14 cellular contexts compared by ENCODE assay signal in the genomic region with DNA sequence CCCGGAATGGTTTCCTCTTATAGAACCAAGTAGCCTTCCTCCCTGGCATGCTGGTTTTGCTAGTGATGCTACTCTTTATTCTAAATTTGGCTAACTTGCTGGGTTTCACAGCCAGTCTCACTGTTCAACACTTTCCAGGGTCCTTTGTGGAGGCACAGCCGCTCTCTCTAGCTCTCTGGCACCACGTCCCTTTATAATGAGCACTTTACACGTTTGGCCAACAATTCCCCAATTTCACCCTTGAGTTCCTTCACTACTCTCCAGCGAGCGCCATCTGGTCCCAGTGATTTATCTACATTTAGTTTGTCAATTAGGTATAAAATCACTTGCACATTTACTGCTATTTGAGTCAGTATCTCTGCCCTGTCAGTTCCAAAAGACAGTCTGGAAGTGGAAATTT.
A peak's percentile ranks its signal among the peaks of the same experiment; 100 is the strongest.
DNase-seq lines count a peak whose midpoint lies in the region.
"Had no signal": no experiment of that assay in that cellular context is flagged by ENCODE, and none has a peak within 500 bp of the region (broad histone marks: within the 10 kb centered on the region; RNA-seq: fewer than 3 reads in every experiment).

No MANE protein-coding gene starts in this region.

- DNase-seq in NCI-H1694 (lab: John Stamatoyannopoulos, UW) = peak; percentile 91
- peak; percentile 99 for DNase-seq in NCI-H446 treated with DMSO at 0.1 percent for 48 hours (lab: John Stamatoyannopoulos, UW)
- DNase-seq in cerebellum (ENCODE audit: low spot score) = peak; percentile 53
- DNase-seq in SHP77 treated with DMSO at 0.1 percent for 48 hours (lab: John Stamatoyannopoulos, UW) = no peak
- no peak for DNase-seq in HK-2 (ENCODE audit: unreplicated experiment)
- no peak for DNase-seq in NCI-H524 treated with DMSO at 0.1 percent for 48 hours (lab: John Stamatoyannopoulos, UW)
- DNase-seq in activated CD8-positive, alpha-beta memory T cell treated with anti-CD3 and anti-CD28 coated beads for 24 hours = no peak
- DNase-seq: CD8-positive, alpha-beta T cell; HCEC 1CT; KBM-7; MM.1S; NK-92 treated with Interleukin-12 subunit alpha and Interleukin-12 subunit beta, amount 100 ng/mL, for 24 hours; PC-3; SJCRH30 had no signal

Comparison
In these comparisons a context has a peak if more than half of its experiments do, and no peak if none do; other contexts are left out.
1. DNase-seq: peak in NCI-H1694 (single experiment), NCI-H446 treated with DMSO at 0.1 percent for 48 hours (single experiment) and cerebellum (single experiment); none in SHP77 treated with DMSO at 0.1 percent for 48 hours (single experiment), HK-2 (single experiment), NCI-H524 treated with DMSO at 0.1 percent for 48 hours (single experiment) and activated CD8-positive, alpha-beta memory T cell treated with anti-CD3 and anti-CD28 coated beads for 24 hours (single experiment).